19 cellular contexts compared by ENCODE assay signal in the genomic region with DNA sequence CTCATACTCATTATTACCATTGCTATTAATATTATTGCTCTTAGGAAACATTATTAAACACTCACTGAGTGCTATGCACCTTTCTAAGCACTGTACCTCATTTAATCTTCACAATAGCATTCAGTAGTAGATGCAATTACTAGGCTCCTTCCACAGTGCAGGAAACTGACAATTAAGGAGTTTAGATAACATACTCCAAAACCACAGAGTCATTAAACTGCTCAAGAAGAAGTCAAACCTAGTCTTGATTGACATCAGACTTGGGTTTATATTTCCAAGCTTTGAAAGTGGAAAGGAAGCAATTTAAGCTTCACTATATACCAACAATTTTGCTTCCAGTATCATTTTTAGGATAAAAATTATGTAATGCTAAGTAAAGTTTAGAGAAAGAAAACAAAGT.
"Had no signal": no experiment of that assay in that cellular context is flagged by ENCODE, and none has a peak within 500 bp of the region (broad histone marks: within the 10 kb centered on the region; RNA-seq: fewer than 3 reads in every experiment).

No MANE protein-coding gene starts in this region.

- H3K27ac ChIP-seq: epithelial cell of prostate, esophagus muscularis mucosa, gastroesophageal sphincter, psoas muscle, right lobe of liver, tibial nerve had no signal

- H3K27me3 ChIP-seq: esophagus muscularis mucosa, gastroesophageal sphincter, right lobe of liver, tibial nerve had no signal

- H3K4me3 ChIP-seq: esophagus muscularis mucosa, gastroesophageal sphincter, psoas muscle, right lobe of liver, tibial nerve had no signal

- H3K27ac Mint-ChIP-seq: dendritic cell treated with granulocyte-macrophage colony-stimulating factor and Interleukin-4, amounts not matched to agents 40 ng/mL and 50 ng/mL, for 4 days; effector memory CD8-positive, alpha-beta T cell; naive thymus-derived CD4-positive, alpha-beta T cell; nephron progenitor cell; stimulated activated effector memory CD8-positive, alpha-beta T cell treated with anti-CD3 and anti-CD28 coated beads, Interleukin-12 subunit alpha, Interleukin-12 subunit beta, amount 100 ng/mL, for 72 hours; stimulated activated naive CD8-positive, alpha-beta T cell treated with anti-CD3 and anti-CD28 coated beads, Interleukin-15, Interleukin-2, amounts not matched to agents 100 ng/mL and 50 ng/mL, for 24 hours had no signal

- DNase-seq: effector memory CD8-positive, alpha-beta T cell; glutamatergic neuron; islet precursor cell; mammary epithelial cell; naive thymus-derived CD4-positive, alpha-beta T cell; nephron progenitor cell; psoas muscle; retina; right lobe of liver; stimulated activated CD4-positive, alpha-beta T cell treated with anti-CD3 and anti-CD28 coated beads, Interleukin-4, amount 100 ng/mL, for 1 hour; stimulated activated CD8-positive, alpha-beta memory T cell treated with anti-CD3 and anti-CD28 coated beads, Interleukin-4, amount 100 ng/mL, for 48 hours had no signal

- H3K9me3 ChIP-seq: gastroesophageal sphincter, psoas muscle, right lobe of liver had no signal

- H3K36me3 ChIP-seq: esophagus muscularis mucosa, gastroesophageal sphincter, right lobe of liver, tibial nerve had no signal

- H3K4me1 Mint-ChIP-seq: naive thymus-derived CD4-positive, alpha-beta T cell; nephron progenitor cell; stimulated activated effector memory CD8-positive, alpha-beta T cell treated with anti-CD3 and anti-CD28 coated beads, Interleukin-12 subunit alpha, Interleukin-12 subunit beta, amount 100 ng/mL, for 72 hours had no signal

- H3K4me3 Mint-ChIP-seq: dendritic cell treated with granulocyte-macrophage colony-stimulating factor and Interleukin-4, amounts not matched to agents 40 ng/mL and 50 ng/mL, for 4 days; effector memory CD8-positive, alpha-beta T cell; naive thymus-derived CD4-positive, alpha-beta T cell; nephron progenitor cell; stimulated activated effector memory CD8-positive, alpha-beta T cell treated with anti-CD3 and anti-CD28 coated beads, Interleukin-12 subunit alpha, Interleukin-12 subunit beta, amount 100 ng/mL, for 72 hours; stimulated activated naive CD8-positive, alpha-beta T cell treated with anti-CD3 and anti-CD28 coated beads, Interleukin-15, Interleukin-2, amounts not matched to agents 100 ng/mL and 50 ng/mL, for 24 hours had no signal

- H3K36me3 Mint-ChIP-seq: naive thymus-derived CD4-positive, alpha-beta T cell; stimulated activated effector memory CD8-positive, alpha-beta T cell treated with anti-CD3 and anti-CD28 coated beads, Interleukin-12 subunit alpha, Interleukin-12 subunit beta, amount 100 ng/mL, for 72 hours had no signal

- H3K27me3 Mint-ChIP-seq: dendritic cell treated with granulocyte-macrophage colony-stimulating factor and Interleukin-4, amounts not matched to agents 40 ng/mL and 50 ng/mL, for 4 days; effector memory CD8-positive, alpha-beta T cell; stimulated activated naive CD8-positive, alpha-beta T cell treated with anti-CD3 and anti-CD28 coated beads, Interleukin-15, Interleukin-2, amounts not matched to agents 100 ng/mL and 50 ng/mL, for 24 hours had no signal

- H3K4me1 ChIP-seq: esophagus muscularis mucosa, gastroesophageal sphincter, psoas muscle, right lobe of liver, tibial nerve had no signal

- ATAC-seq: effector memory CD8-positive, alpha-beta T cell; gastroesophageal sphincter; left lobe of liver; naive thymus-derived CD4-positive, alpha-beta T cell; psoas muscle; right lobe of liver; stimulated activated effector memory CD8-positive, alpha-beta T cell treated with anti-CD3 and anti-CD28 coated beads, Interleukin-12 subunit alpha, Interleukin-12 subunit beta, amount 100 ng/mL, for 72 hours had no signal
